ENCODE assay signal across 24 cellular contexts in genomic region chr2:127628767-127629614, GRCh38. TPM values are rescaled to one million over a fixed set of nuclear protein-coding genes. Genes with fewer than 3 reads are reported as not detected.
"Had no signal": no experiment of that assay in that cellular context is flagged by ENCODE, and none has a peak within 500 bp of the region (broad histone marks: within the 10 kb centered on the region; RNA-seq: fewer than 3 reads in every experiment).

No MANE protein-coding gene starts in this region.

- H3K27me3 ChIP-seq: colonic mucosa, gastrocnemius medialis, pancreas, right lobe of liver, testis, vagina had no signal

- H3K36me3 ChIP-seq: colonic mucosa, esophagus squamous epithelium, gastrocnemius medialis, pancreas, right lobe of liver, vagina had no signal

- ATAC-seq: activated T-cell treated with anti-CD3 and anti-CD28 coated beads, Interleukin-2, amount 50 U/mL, for 4 hours; gastrocnemius medialis; naive thymus-derived CD8-positive, alpha-beta T cell; pancreas; right lobe of liver; WTC11 had no signal

- DNase-seq: activated CD4-positive, alpha-beta T cell treated with anti-CD3 and anti-CD28 coated beads, Interleukin-2, amount 50 U/mL, for 48 hours; activated CD8-positive, alpha-beta memory T cell treated with anti-CD3 and anti-CD28 coated beads, Interleukin-2, amount 50 U/mL, for 48 hours; activated naive CD4-positive, alpha-beta T cell; activated T-cell treated with anti-CD3 and anti-CD28 coated beads, Interleukin-2, amount 50 U/mL, for 4 hours; colonic mucosa; esophagus squamous epithelium; gastrocnemius medialis; head of caudate nucleus; islet precursor cell; naive thymus-derived CD8-positive, alpha-beta T cell; small intestine; stimulated activated CD4-positive, alpha-beta T cell treated with anti-CD3 and anti-CD28 coated beads, Interleukin-15, amount 100 ng/mL, for 24 hours; stimulated activated naive CD4-positive, alpha-beta T cell; T1000; testis had no signal

- FAIRE-seq: astrocyte, pancreas, small intestine had no signal

- H3K27ac ChIP-seq: colonic mucosa, esophagus squamous epithelium, gastrocnemius medialis, pancreas, right lobe of liver, testis, vagina had no signal

- H3K9me3 ChIP-seq: colonic mucosa, esophagus squamous epithelium, gastrocnemius medialis, pancreas, right lobe of liver, testis, vagina had no signal

- H3K4me3 ChIP-seq: colonic mucosa, esophagus squamous epithelium, gastrocnemius medialis, lung, pancreas, right lobe of liver, testis, vagina had no signal

- H3K4me1 ChIP-seq: colonic mucosa, pancreas, right lobe of liver had no signal

RNA-seq across cellular contexts. Expression of gene GPR17, which starts 17.0 kb away (rescaled TPM):
- total RNA-seq: activated CD8-positive, alpha-beta memory T cell treated with anti-CD3 and anti-CD28 coated beads for 36 hours; activated T-cell treated with anti-CD3 and anti-CD28 coated beads, Interleukin-2, amount 50 U/mL, for 4 hours; activated T-helper 2 cell treated with anti-CD3 and anti-CD28 coated beads, Interferon-gamma antibody, Interleukin-2, Interleukin-4, amounts not matched to agents 10 μg/mL and 5 μg/mL and 100 μg/mL, durations not matched to agents 14 hours and 24 hours and 36 hours; esophagus squamous epithelium; naive thymus-derived CD8-positive, alpha-beta T cell; pancreas; pulmonary artery endothelial cell; right lobe of liver; vagina; WTC11 had no signal
- polyA plus RNA-seq: naive thymus-derived CD8-positive, alpha-beta T cell had no signal
